18 cellular contexts compared by ENCODE assay signal in the genomic region with DNA sequence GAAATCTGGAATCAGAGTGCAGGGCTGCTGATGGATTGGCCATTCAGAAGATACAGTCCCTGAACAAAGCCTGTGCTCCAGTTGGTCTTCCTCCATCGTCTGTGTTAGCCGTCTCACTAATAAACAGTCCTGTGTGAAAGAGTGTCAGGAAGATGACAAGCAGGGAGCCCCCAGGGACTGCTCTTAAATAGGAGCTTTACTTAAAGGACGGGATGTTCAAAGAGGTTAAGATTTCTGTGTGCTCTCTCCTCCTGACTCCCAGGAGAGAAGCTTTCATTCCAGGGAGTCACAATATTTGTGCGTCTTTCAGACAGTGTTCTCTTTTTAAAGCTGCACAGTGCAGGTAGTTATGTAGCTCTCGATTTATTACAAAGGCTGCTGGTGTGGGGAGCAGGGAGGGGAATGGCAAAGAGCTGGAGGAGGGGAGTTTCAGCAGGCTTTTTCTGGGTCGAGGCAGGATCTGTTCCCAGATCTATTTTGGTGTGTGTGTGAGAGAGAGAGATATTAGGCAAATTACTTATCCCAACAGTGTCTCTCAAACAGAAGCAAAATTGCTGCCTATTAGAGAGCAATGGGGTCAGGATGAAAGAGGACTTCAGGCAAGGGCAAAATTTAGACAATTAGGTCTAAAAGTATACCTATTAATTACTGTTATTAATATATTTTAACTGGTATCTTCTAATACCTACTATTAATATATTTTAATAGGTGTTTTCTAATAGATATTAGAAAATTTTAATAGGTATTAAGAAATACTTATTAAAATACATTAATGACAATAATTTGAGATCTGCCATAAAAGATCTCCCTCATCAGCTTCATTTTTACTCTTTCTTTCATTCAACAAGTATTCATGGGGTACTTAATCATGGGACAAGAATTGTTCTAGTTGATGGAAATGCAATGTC. TPM values are rescaled to one million over a fixed set of nuclear protein-coding genes. Genes with fewer than 3 reads are reported as not detected.
A peak's percentile ranks its signal among the peaks of the same experiment; 100 is the strongest.
DNase-seq lines count a peak whose midpoint lies in the region; ATAC-seq and TF ChIP-seq lines count a peak whose summit lies in the region.
"Had no signal": no experiment of that assay in that cellular context is flagged by ENCODE, and none has a peak within 500 bp of the region (broad histone marks: within the 10 kb centered on the region; RNA-seq: fewer than 3 reads in every experiment).

No MANE protein-coding gene starts in this region.

- peak overlapping the region; percentile 66 for H3K9ac ChIP-seq in smooth muscle cell (ENCODE audit: low read depth)

- ATAC-seq in HG02870 (IDR thresholded peaks at IDR 0.05; ENCODE audit: unreplicated experiment): no peak
- ATAC-seq: CD8-positive, alpha-beta T cell; heart right ventricle had no signal

- H3K36me3 ChIP-seq in hepatocyte (replicated peaks; ENCODE audit: insufficient read depth, low read depth) (no peaks in the 10 kb centered on the region), smooth muscle cell (ENCODE audit: low read depth) (no peaks in the 10 kb centered on the region)
- H3K36me3 ChIP-seq: adrenal gland, heart right ventricle had no signal

- no peak overlapping the region for H2AFZ ChIP-seq in hepatocyte
- H2AFZ ChIP-seq in smooth muscle cell (ENCODE audit: low read depth): peak overlapping the region; percentile 93

- H3K79me2 ChIP-seq in hepatocyte: no peaks in the 10 kb centered on the region
- no peaks in the 10 kb centered on the region for H3K79me2 ChIP-seq in smooth muscle cell (ENCODE audit: low read depth)

- H3K27ac ChIP-seq in hepatocyte (peak overlapping the region; percentile 39), smooth muscle cell (ENCODE audit: low read depth) (peak overlapping the region; percentile 81)
- H3K27ac ChIP-seq: epithelial cell of prostate, heart right ventricle, SK-N-MC had no signal

- TF ChIP-seq CTCF in hepatocyte (IDR thresholded peaks at IDR 0.05; ENCODE audit: poor library complexity): no peak
- TF ChIP-seq CTCF in smooth muscle cell (IDR thresholded peaks at IDR 0.05; ENCODE audit: borderline replicate concordance, insufficient read depth, poor library complexity, severe bottlenecking): no peak

- WGBS in hepatocyte (ENCODE audit: low lambda C conversion rate, missing lambda C conversion rate): 32% methylated on average over 6 of the region's 6 CpGs
- WGBS in smooth muscle cell (ENCODE audit: low lambda C conversion rate): 15% methylated on average over 6 of the region's 6 CpGs

- H3K4me3 ChIP-seq in hepatocyte: no peak overlapping the region
- H3K4me3 ChIP-seq in smooth muscle cell: no peak overlapping the region
- H3K4me3 ChIP-seq: adrenal gland, heart right ventricle, SK-N-MC had no signal

- H3K9me2 ChIP-seq in hepatocyte (replicated peaks; ENCODE audit: insufficient read depth): no peaks in the 10 kb centered on the region

- H3K9me3 ChIP-seq in hepatocyte (ENCODE audit: low read depth) (no peaks in the 10 kb centered on the region), smooth muscle cell (replicated peaks; ENCODE audit: low read depth) (no peaks in the 10 kb centered on the region)
- H3K9me3 ChIP-seq: adrenal gland had no signal

- H3F3A ChIP-seq in smooth muscle cell (ENCODE audit: low read depth): peaks cover 17% of the 10 kb centered on the region

- peak in 2 of 3 experiments; percentile 12 to 86 for DNase-seq in NCI-H1417 (lab: John Stamatoyannopoulos, UW)
- DNase-seq in NCI-H1417 treated with DMSO at 0.1 percent for 48 hours (lab: John Stamatoyannopoulos, UW): no peak
- DNase-seq in NCI-H69 (lab: John Stamatoyannopoulos, UW): peak; percentile 62
- DNase-seq in hepatocyte (ENCODE audit: low spot score): no peak
- no peak for DNase-seq in smooth muscle cell (lab: John Stamatoyannopoulos, UW; ENCODE audit: unreplicated experiment)
- DNase-seq in HuH-7.5 (ENCODE audit: low spot score): no peak
- no peak for DNase-seq in activated T-cell treated with anti-CD3 and anti-CD28 coated beads, Interleukin-2, amount 50 U/mL, for 48 hours
- DNase-seq: 8988T; CD8-positive, alpha-beta T cell; GF-D8; heart right ventricle; kidney had no signal

- H3K4me2 ChIP-seq in hepatocyte (peak overlapping the region; percentile 40), smooth muscle cell (peak overlapping the region; percentile 40)

- H4K20me1 ChIP-seq in hepatocyte (ENCODE audit: insufficient read depth, poor library complexity, severe bottlenecking) (no peaks in the 10 kb centered on the region), smooth muscle cell (ENCODE audit: low read depth) (no peaks in the 10 kb centered on the region)

- no peaks in the 10 kb centered on the region for H3K27me3 ChIP-seq in hepatocyte
- H3K27me3 ChIP-seq in smooth muscle cell (ENCODE audit: low read depth): no peaks in the 10 kb centered on the region
- H3K27me3 ChIP-seq: adrenal gland had no signal

- H3K4me1 ChIP-seq in hepatocyte (ENCODE audit: insufficient read depth) (peaks cover 9% of the 10 kb centered on the region), smooth muscle cell (ENCODE audit: low read depth) (peaks cover 41% of the 10 kb centered on the region)
- H3K4me1 ChIP-seq: adrenal gland had no signal

RNA-seq across cellular contexts. Expression of a gene that starts 43.7 kb away (rescaled TPM):
- total RNA-seq in hepatocyte (0.07 and 0.20 TPM in 2 replicates), smooth muscle cell (0.13 and 0.31 TPM in 2 replicates)
- polyA plus RNA-seq in hepatocyte (0.40 and 0.58 TPM in 2 replicates), smooth muscle cell (0.74 and 2.0 TPM in 2 replicates)
- total RNA-seq: activated T-helper 1 cell treated with anti-CD3 and anti-CD28 coated beads, Interleukin-12 subunit alpha, Interleukin-12 subunit beta, Interleukin-2, Interleukin-4 antibody, amounts not matched to agents 30 ng/mL and 10 ng/mL and 1 ng/mL, durations not matched to agents 14 hours and 24 hours and 36 hours; CD8-positive, alpha-beta T cell had no signal

RNA-seq across cellular contexts. Expression of a gene that starts 47.4 kb away (rescaled TPM):
- 5.8 and 7.2 TPM in 2 replicates for total RNA-seq in hepatocyte
- polyA plus RNA-seq in hepatocyte: 1.5 and 3.9 TPM in 2 replicates
- total RNA-seq in smooth muscle cell: not detected in 2 replicates
- polyA plus RNA-seq in smooth muscle cell: not detected in 2 replicates
- total RNA-seq: posterior vena cava had no signal

Comparison
In these comparisons a context has a peak if more than half of its experiments do, and no peak if none do; other contexts are left out.
1. DNase-seq: peak in NCI-H1417 (2 of 3) and NCI-H69 (single experiment); none in NCI-H1417 treated with DMSO at 0.1 percent for 48 hours (single experiment), hepatocyte (single experiment), smooth muscle cell (single experiment), HuH-7.5 (single experiment) and activated T-cell treated with anti-CD3 and anti-CD28 coated beads, Interleukin-2, amount 50 U/mL, for 48 hours (0 of 2).